Comparison of ENCODE assay signal across 8 cellular contexts in the genomic region with DNA sequence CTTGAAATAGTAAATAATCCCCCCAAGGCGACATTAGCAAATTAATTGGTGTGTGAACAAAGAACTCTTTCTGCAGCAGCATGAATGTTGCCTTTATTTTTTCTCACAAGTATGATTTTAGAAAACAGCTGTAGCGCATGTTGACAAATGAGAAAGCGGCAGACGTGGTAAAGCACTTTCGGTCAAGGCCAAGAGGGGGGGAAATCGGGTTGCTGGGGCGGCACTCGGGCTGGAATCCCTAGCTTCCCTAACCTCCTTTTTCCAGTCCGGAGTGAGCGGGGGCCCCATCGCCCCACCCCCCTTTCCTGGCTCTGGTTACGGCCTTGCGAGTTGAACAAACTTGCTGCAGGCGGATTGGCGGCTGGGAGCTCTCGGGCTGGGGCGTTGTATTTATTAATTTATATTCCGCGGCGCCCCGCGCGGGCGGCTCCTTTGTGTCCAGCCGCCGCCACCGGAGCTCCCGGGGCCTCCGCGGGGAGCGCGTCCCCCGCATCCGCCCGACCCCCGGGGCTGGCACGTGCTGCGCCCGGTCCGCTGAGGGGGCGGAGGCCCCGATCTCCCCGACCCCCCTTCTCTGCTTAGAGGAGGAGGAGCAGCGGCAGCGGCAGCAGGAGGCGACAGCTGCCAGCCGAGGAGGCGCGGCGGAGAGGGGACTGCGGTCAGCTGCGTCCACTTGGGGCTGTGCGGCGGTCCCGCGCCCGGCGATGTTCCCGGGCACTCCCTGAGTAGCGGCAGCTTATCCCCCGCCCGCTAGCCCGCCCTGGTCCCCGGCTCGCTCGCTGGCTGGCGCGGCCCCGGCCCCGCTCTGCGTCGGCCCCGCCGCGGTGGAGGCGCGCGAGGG. TPM values are rescaled to one million over a fixed set of nuclear protein-coding genes. Genes with fewer than 3 reads are reported as not detected.
DNase-seq lines count a peak whose midpoint lies in the region; ATAC-seq and TF ChIP-seq lines count a peak whose summit lies in the region.

A gene with protein sequence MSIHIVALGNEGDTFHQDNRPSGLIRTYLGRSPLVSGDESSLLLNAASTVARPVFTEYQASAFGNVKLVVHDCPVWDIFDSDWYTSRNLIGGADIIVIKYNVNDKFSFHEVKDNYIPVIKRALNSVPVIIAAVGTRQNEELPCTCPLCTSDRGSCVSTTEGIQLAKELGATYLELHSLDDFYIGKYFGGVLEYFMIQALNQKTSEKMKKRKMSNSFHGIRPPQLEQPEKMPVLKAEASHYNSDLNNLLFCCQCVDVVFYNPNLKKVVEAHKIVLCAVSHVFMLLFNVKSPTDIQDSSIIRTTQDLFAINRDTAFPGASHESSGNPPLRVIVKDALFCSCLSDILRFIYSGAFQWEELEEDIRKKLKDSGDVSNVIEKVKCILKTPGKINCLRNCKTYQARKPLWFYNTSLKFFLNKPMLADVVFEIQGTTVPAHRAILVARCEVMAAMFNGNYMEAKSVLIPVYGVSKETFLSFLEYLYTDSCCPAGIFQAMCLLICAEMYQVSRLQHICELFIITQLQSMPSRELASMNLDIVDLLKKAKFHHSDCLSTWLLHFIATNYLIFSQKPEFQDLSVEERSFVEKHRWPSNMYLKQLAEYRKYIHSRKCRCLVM (plus strand): TSS at position 607 of the 841 bp plus-strand sequence. CDS start 347 bp downstream, outside the sequence.

- H3K4me3 ChIP-seq in A673 (ENCODE audit: low read depth, low read length, poor library complexity, severe bottlenecking) (peak within 1 kb of the TSS; percentile 81), spleen (peak within 1 kb of the TSS; percentile 65 to 93 (median 75))

- H3K27me3 ChIP-seq in A673 (replicated peaks; ENCODE audit: insufficient read depth, low read depth, low read length, poor library complexity) (no peaks in the 10 kb centered on the region), spleen (replicated peaks in 1 of 7) (peaks cover 0 to 17% (median 11%) of the 10 kb centered on the region in 7 donors)

- no peaks in the 10 kb centered on the region for H3K36me3 ChIP-seq in A673 (ENCODE audit: insufficient read depth, low read length, poor library complexity, severe bottlenecking)
- H3K36me3 ChIP-seq in spleen: no peaks in the 10 kb centered on the region

- TF ChIP-seq POLR2A in GM18505 (IDR thresholded peaks at IDR 0.05; ENCODE audit: borderline replicate concordance, extremely low read depth, insufficient read depth, insufficient read length): peak; percentile 40
- TF ChIP-seq POLR2A in spleen (IDR thresholded peaks at IDR 0.05): peak in 1 of 3 donors; percentile 52

- ATAC-seq in GM18505 (IDR thresholded peaks at IDR 0.05; ENCODE audit: unreplicated experiment) (peak; percentile 47), HG03045 (IDR thresholded peaks at IDR 0.05; ENCODE audit: unreplicated experiment) (peak; percentile 43), activated B cell treated with CpG ODN at 0.5 μM for 24 hours (ENCODE audit: low read depth) (peak; percentile 73)

- H3K9me3 ChIP-seq in A673 (ENCODE audit: low read depth, low read length, poor library complexity, severe bottlenecking) (no peaks in the 10 kb centered on the region), spleen (no peaks in the 10 kb centered on the region)

- TF ChIP-seq CTCF in A673 (conservative IDR thresholded peaks at IDR 0.05; ENCODE audit: low read depth, low read length) (no peak), activated B cell treated with CpG ODN at 0.5 μM for 24 hours (IDR thresholded peaks at IDR 0.05) (no peak), spleen (IDR thresholded peaks at IDR 0.05 in 8 of 11, conservative IDR thresholded peaks at IDR 0.05 in 3 of 11) (peak in 2 of 11 experiments; percentile 5 to 17)

- H3K4me1 ChIP-seq in A673 (ENCODE audit: insufficient read depth, low read length, poor library complexity, severe bottlenecking): peaks cover 7% of the 10 kb centered on the region
- H3K4me1 ChIP-seq in spleen: peaks cover 17 to 98% (median 63%) of the 10 kb centered on the region in 6 donors

- whole genome bisulfite sequencing in spleen, 5 donors: 0 to 1% (median 1%) methylated on average over 30 to 78 of the region's 78 CpGs

- no peaks in the 10 kb centered on the region for H3K9me3 Mint-ChIP-seq in activated B cell treated with CpG ODN at 0.5 μM for 24 hours

- CTCF ChIA-PET in A673 (lab: Charles Lee): no interaction called here
- CTCF ChIA-PET in activated B cell treated with CpG ODN at 0.5 μM for 24 hours (lab: Charles Lee): interaction anchor here (1.4 to 1.8 kb wide), 4 partner anchors 29 to 115 kb away, joined by 4 to 12 read pairs (median 6); a partner anchor contains a TSS

- intact Hi-C loops in A673 (cut with micrococcal nuclease; ENCODE audit: unreplicated experiment): loop anchor here (5.0 kb wide), 1 partner anchor 84 kb away; a partner anchor contains a TSS
- intact Hi-C loops in activated B cell treated with CpG ODN at 0.5 μM for 24 hours (cut with micrococcal nuclease): loop anchor here (1.0 to 2.0 kb wide), 5 partner anchors 8 to 176 kb away; a partner anchor contains a TSS
- intact Hi-C loops in spleen (cut with DNase I; ENCODE audit: low total_unique reads): no loop called here

- peaks cover 18% of the 10 kb centered on the region for H3K27me3 Mint-ChIP-seq in activated B cell treated with CpG ODN at 0.5 μM for 24 hours

- H3K27ac ChIP-seq in A673 (ENCODE audit: low read depth, low read length, poor library complexity, severe bottlenecking) (peak within 1 kb of the TSS; percentile 82), spleen (peak within 1 kb of the TSS; percentile 45 to 92 (median 90))

- peak within 1 kb of the TSS; percentile 87 for H3K4me3 Mint-ChIP-seq in activated B cell treated with CpG ODN at 0.5 μM for 24 hours

- no TSS peak for BruUV-seq in A673 (replicated peaks; lab: Mats Ljungman, UMichigan)

- POLR2A ChIA-PET in A673 (lab: Charles Lee; ENCODE audit: low non-redundant PET) (no interaction called here), activated B cell treated with CpG ODN at 0.5 μM for 24 hours (lab: Charles Lee) (interaction anchor here (0.7 to 1.6 kb wide), 5 partner anchors 29 to 230 kb away, joined by 3 to 6 read pairs (median 5); a partner anchor contains a TSS)

- no peaks in the 10 kb centered on the region for H3K36me3 Mint-ChIP-seq in activated B cell treated with CpG ODN at 0.5 μM for 24 hours (ENCODE audit: low read depth)

- peaks cover 34% of the 10 kb centered on the region for H3K4me1 Mint-ChIP-seq in activated B cell treated with CpG ODN at 0.5 μM for 24 hours

- H3K27ac Mint-ChIP-seq in activated B cell treated with CpG ODN at 0.5 μM for 24 hours: peak within 1 kb of the TSS; percentile 61

- peak; percentile 81 for DNase-seq in A673 (ENCODE audit: low spot score)
- peak; percentile 47 for DNase-seq in NCI-H2171 (lab: John Stamatoyannopoulos, UW)
- peak; percentile 52 for DNase-seq in activated B cell treated with CpG ODN at 0.5 μM for 24 hours
- DNase-seq in cortex of kidney (lab: John Stamatoyannopoulos, UW): peak; percentile 36
- DNase-seq in kidney glomerular epithelial cell (lab: John Stamatoyannopoulos, UW): peak; percentile 55
- peak; percentile 91 for DNase-seq in spleen

RNA-seq across cellular contexts. Expression of the gene that starts here (rescaled TPM):
- total RNA-seq in A673 (2021): 29.6 and 40.5 TPM in 2 replicates
- 3.3 and 5.0 TPM in 2 replicates for total RNA-seq in activated B cell treated with CpG ODN at 0.5 μM for 24 hours
- 10 to 100 TPM; 33.2 to 71.1 (median 43.5) TPM for total RNA-seq in spleen
- 1 to 10 TPM; 4.5 to 9.0 (median 5.2) TPM for polyA plus RNA-seq in spleen

Comparison
In these comparisons a context has a peak if more than half of its experiments do, and no peak if none do; other contexts are left out.
1. Peak in every context shown above with its lines: DNase-seq, ATAC-seq, H3K4me3 ChIP-seq and H3K27ac ChIP-seq.
2. DNase-seq: peak in every context shown above with its lines; median percentile 91 in spleen; 81 in A673; 55 in kidney glomerular epithelial cell; 52 in activated B cell treated with CpG ODN at 0.5 μM for 24 hours; 47 in NCI-H2171; 36 in cortex of kidney.